ENCODE assay signal across 1 cellular context in genomic region chr2:237412646-237413292, GRCh38.
TF ChIP-seq lines count a peak whose summit lies in the region.

No MANE protein-coding gene starts in this region.

TF ChIP-seq in liver, 16 proteins besides CTCF, POLR2A, EP300 and RAD21 (continued from another document):
- no peak for TF ChIP-seq TAF1 (conservative IDR thresholded peaks at IDR 0.05)
- TF ChIP-seq JUND (IDR thresholded peaks at IDR 0.05): no peak
- TF ChIP-seq FOXA1 (IDR thresholded peaks at IDR 0.05): no peak
- TF ChIP-seq GABPA (IDR thresholded peaks at IDR 0.05 in 1 of 2, conservative IDR thresholded peaks at IDR 0.05 in 1 of 2): no peak
- TF ChIP-seq RXRA (IDR thresholded peaks at IDR 0.05): no peak
- no peak for TF ChIP-seq HNF4G (IDR thresholded peaks at IDR 0.05)
- no peak for TF ChIP-seq NR2F2 (IDR thresholded peaks at IDR 0.05)
- TF ChIP-seq HNF4A (conservative IDR thresholded peaks at IDR 0.05): no peak
